ENCODE assay signal across 10 cellular contexts in the genomic region with DNA sequence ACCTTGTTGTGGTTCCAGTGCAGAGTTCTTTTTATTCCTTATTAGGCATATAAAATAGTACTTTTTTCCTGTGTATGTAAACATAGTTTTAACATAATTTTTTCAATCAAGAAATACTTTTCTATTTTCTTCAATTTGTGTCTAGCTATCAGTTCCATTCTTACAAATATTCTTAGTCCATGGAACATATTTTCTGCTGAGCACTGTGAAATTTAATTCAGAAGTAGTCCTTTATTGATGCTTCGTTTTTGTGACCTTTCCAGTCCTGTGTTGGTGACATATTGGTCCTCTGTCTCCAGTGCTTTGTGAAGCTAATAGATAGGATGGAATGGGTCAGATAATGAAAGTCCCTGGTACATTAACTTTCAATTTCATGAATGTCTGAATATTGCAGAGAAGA.
"Had no signal": no experiment of that assay in that cellular context is flagged by ENCODE, and none has a peak within 500 bp of the region (broad histone marks: within the 10 kb centered on the region; RNA-seq: fewer than 3 reads in every experiment).

No MANE protein-coding gene starts in this region.

- H3K4me3 Mint-ChIP-seq: HFFc6 had no signal

- H2AFZ ChIP-seq: GM23248 had no signal

- H3K27ac Mint-ChIP-seq: HFFc6 had no signal

- H3K4me1 ChIP-seq: HAP-1 had no signal

- H3K27ac ChIP-seq: GM23248, KMS-11 had no signal

- FAIRE-seq: HTR-8/SVneo had no signal

- H3K4me2 ChIP-seq: KMS-11 had no signal

- H3K9ac ChIP-seq: GM23248, KMS-11 had no signal

- H3K9me3 ChIP-seq: HAP-1 had no signal

- ATAC-seq: HCT116 had no signal

- DNase-seq: GM23248, GOT3, H7, HFFc6, Karpas-422, KBM-7 had no signal

- H3K36me3 ChIP-seq: HAP-1 had no signal

- H3K4me3 ChIP-seq: GM23248, HAP-1 had no signal
